In genomic region chr3:46742992-46743391, GRCh38 we compare ENCODE assay signal across 23 cellular contexts. TPM values are rescaled to one million over a fixed set of nuclear protein-coding genes. Genes with fewer than 3 reads are reported as not detected.
"Had no signal": no experiment of that assay in that cellular context is flagged by ENCODE, and none has a peak within 500 bp of the region (broad histone marks: within the 10 kb centered on the region; RNA-seq: fewer than 3 reads in every experiment).

No MANE protein-coding gene starts in this region.

- H3K27ac ChIP-seq: foreskin keratinocyte, stomach, vagina, VCaP had no signal

- H3K4me3 ChIP-seq: stomach, vagina had no signal

- ATAC-seq: activated CD8-positive, alpha-beta T cell treated with anti-CD3 and anti-CD28 coated beads, Interleukin-2, amount 10 ng/mL, durations not matched to agents 7 days and 5 days; foreskin keratinocyte; left cardiac atrium; sciatic nerve had no signal

- H3K36me3 ChIP-seq: stomach, vagina had no signal

- H3K27me3 ChIP-seq: stomach, vagina had no signal

- H3K4me1 ChIP-seq: foreskin keratinocyte, stomach, vagina had no signal

- H3K9me3 ChIP-seq: stomach, vagina had no signal

- DNase-seq: activated CD4-positive, alpha-beta T cell treated with anti-CD3 and anti-CD28 coated beads for 1 hour; activated CD4-positive, alpha-beta T cell treated with anti-CD3 and anti-CD28 coated beads, Interleukin-2, amount 50 U/mL, for 1 hour; activated CD8-positive, alpha-beta T cell treated with anti-CD3 and anti-CD28 coated beads, Interleukin-2, amount 10 ng/mL, durations not matched to agents 7 days and 5 days; activated gamma-delta T cell treated with Interleukin-2 at 50 U/mL for 16 hours; anterior cingulate cortex; effector CD4-positive, alpha-beta T cell; foreskin keratinocyte; left cardiac atrium; mesenchymal stem cell; naive B cell; small intestine; stimulated activated CD4-positive, alpha-beta T cell treated with anti-CD3 and anti-CD28 coated beads, Interleukin-2, amount 100 ng/mL, for 24 hours; stomach; trophoblast cell had no signal

RNA-seq across cellular contexts. Expression of gene PRSS50, which starts 25.3 kb away (rescaled TPM):
- total RNA-seq: activated CD8-positive, alpha-beta T cell treated with anti-CD3 and anti-CD28 coated beads, Interleukin-2, amount 10 ng/mL, durations not matched to agents 7 days and 5 days; activated T-helper 1 cell treated with anti-CD3 and anti-CD28 coated beads, Interleukin-12 subunit alpha, Interleukin-12 subunit beta, Interleukin-2, Interleukin-4 antibody, amounts not matched to agents 30 ng/mL and 10 ng/mL and 1 ng/mL, durations not matched to agents 14 hours and 24 hours and 36 hours; chondrocyte; foreskin keratinocyte; glomerular endothelial cell; left cardiac atrium; osteoblast; posterior vena cava; renal cortical epithelial cell; vagina had no signal

RNA-seq across cellular contexts. Expression of gene TMIE, which starts 41.8 kb away (rescaled TPM):
- total RNA-seq: activated T-helper 1 cell treated with anti-CD3 and anti-CD28 coated beads, Interleukin-12 subunit alpha, Interleukin-12 subunit beta, Interleukin-2, Interleukin-4 antibody, amounts not matched to agents 30 ng/mL and 10 ng/mL and 1 ng/mL, durations not matched to agents 14 hours and 24 hours and 36 hours; foreskin keratinocyte; glomerular endothelial cell had no signal
